Comparison of ENCODE assay signal across 18 cellular contexts in genomic region chr20:41201760-41202159, GRCh38.
A peak's percentile ranks its signal among the peaks of the same experiment; 100 is the strongest.
DNase-seq lines count a peak whose midpoint lies in the region; ATAC-seq, FAIRE-seq and TF ChIP-seq lines count a peak whose summit lies in the region.
"Had no signal": no experiment of that assay in that cellular context is flagged by ENCODE, and none has a peak within 500 bp of the region (broad histone marks: within the 10 kb centered on the region; RNA-seq: fewer than 3 reads in every experiment).

No MANE protein-coding gene starts in this region.

- peaks cover 0 to 24% (median 12%) of the 10 kb centered on the region in 11 donors for H3K9me3 ChIP-seq in heart right ventricle
- peaks cover 0 to 4% (median 0%) of the 10 kb centered on the region in 4 donors for H3K9me3 ChIP-seq in pancreas
- peaks cover 0 to 16% of the 10 kb centered on the region in 2 donors for H3K9me3 ChIP-seq in breast epithelium

- no peaks in the 10 kb centered on the region for H3K27me3 ChIP-seq in heart right ventricle
- no peaks in the 10 kb centered on the region for H3K27me3 ChIP-seq in pancreas
- no peaks in the 10 kb centered on the region for H3K27me3 ChIP-seq in breast epithelium
- H3K27me3 ChIP-seq: BLaER1 had no signal

- H3K4me1 ChIP-seq in heart right ventricle, result peaks cover 0 to 47% (median 18%) of the 10 kb centered on the region in 9 donors
- H3K4me1 ChIP-seq in pancreas, result no peaks in the 10 kb centered on the region
- no peaks in the 10 kb centered on the region for H3K4me1 ChIP-seq in breast epithelium
- H3K4me1 ChIP-seq: Caco-2 had no signal

- H3K27ac ChIP-seq in heart right ventricle (peak overlapping the region in 7 of 10 donors; percentile 21 to 78 (median 60)), caudate nucleus (ENCODE audit: low read depth, low read length) (peak overlapping the region; percentile 99), pancreas (no peak overlapping the region), breast epithelium (no peak overlapping the region)
- H3K27ac ChIP-seq: 22Rv1, BLaER1 had no signal

- TF ChIP-seq CTCF in heart right ventricle (IDR thresholded peaks at IDR 0.05) (no peak), pancreas (IDR thresholded peaks at IDR 0.05) (no peak), breast epithelium (IDR thresholded peaks at IDR 0.05) (no peak)

- DNase-seq in heart right ventricle (no peak), cardiac septum (ENCODE audit: low spot score) (no peak), caudate nucleus (lab: John Stamatoyannopoulos, UW) (peak in 1 of 61 donors; percentile 16), pancreas (no peak), NAMALWA (ENCODE audit: low spot score) (no peak), breast epithelium (ENCODE audit: low spot score in 2 of 2) (no peak), NCI-H748 (lab: John Stamatoyannopoulos, UW; ENCODE audit: unreplicated experiment) (no peak)
- DNase-seq: AML-193; Caco-2; CD8-positive, alpha-beta memory T cell; DND-41; GF-D8; GOT3; H9 had no signal

- intact Hi-C loops in heart right ventricle (cut with DNase I) (no loop called here), cardiac septum (cut with DNase I) (no loop called here), pancreas (cut with DNase I) (no loop called here), breast epithelium (cut with DNase I; ENCODE audit: low total_unique reads) (no loop called here)

- no peak for FAIRE-seq in pancreas (lab: Jason Lieb, UNC)
- FAIRE-seq: GM19239 had no signal

- no peak overlapping the region for H3K4me3 ChIP-seq in heart right ventricle
- no peak overlapping the region for H3K4me3 ChIP-seq in pancreas
- no peak overlapping the region for H3K4me3 ChIP-seq in breast epithelium
- H3K4me3 ChIP-seq: BLaER1 had no signal

- ATAC-seq in heart right ventricle (no peak), pancreas (peak in 3 of 4 donors; percentile 21 to 62 (median 55)), SK-N-SH treated with all-trans-retinoic acid at 6 μM for 48 hours (no peak)

- TF ChIP-seq POLR2A in breast epithelium (IDR thresholded peaks at IDR 0.05), result no peak

- 92 to 97% methylated on average over 8 of the region's 8 CpGs for WGBS in heart right ventricle, 2 donors
- WGBS in pancreas, 2 donors, result 86 to 95% methylated on average over 8 of the region's 8 CpGs

- H3K36me3 ChIP-seq in heart right ventricle (peaks cover 0 to 47% (median 19%) of the 10 kb centered on the region in 9 donors), pancreas (no peaks in the 10 kb centered on the region), breast epithelium (no peaks in the 10 kb centered on the region)

TF ChIP-seq in SK-N-SH treated with all-trans-retinoic acid at 6 μM for 48 hours, 23 proteins besides CTCF, POLR2A, EP300 and RAD21:
- TF ChIP-seq, protein P1, sequence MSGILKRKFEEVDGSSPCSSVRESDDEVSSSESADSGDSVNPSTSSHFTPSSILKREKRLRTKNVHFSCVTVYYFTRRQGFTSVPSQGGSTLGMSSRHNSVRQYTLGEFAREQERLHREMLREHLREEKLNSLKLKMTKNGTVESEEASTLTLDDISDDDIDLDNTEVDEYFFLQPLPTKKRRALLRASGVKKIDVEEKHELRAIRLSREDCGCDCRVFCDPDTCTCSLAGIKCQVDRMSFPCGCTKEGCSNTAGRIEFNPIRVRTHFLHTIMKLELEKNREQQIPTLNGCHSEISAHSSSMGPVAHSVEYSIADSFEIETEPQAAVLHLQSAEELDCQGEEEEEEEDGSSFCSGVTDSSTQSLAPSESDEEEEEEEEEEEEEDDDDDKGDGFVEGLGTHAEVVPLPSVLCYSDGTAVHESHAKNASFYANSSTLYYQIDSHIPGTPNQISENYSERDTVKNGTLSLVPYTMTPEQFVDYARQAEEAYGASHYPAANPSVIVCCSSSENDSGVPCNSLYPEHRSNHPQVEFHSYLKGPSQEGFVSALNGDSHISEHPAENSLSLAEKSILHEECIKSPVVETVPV (CRISPR knock-in tag; IDR thresholded peaks at IDR 0.05), result no peak
- TF ChIP-seq RARB (CRISPR knock-in tag; IDR thresholded peaks at IDR 0.05), result no peak
- no peak for TF ChIP-seq ZNF70 (CRISPR knock-in tag; IDR thresholded peaks at IDR 0.05)
- no peak for TF ChIP-seq BACH2 (CRISPR knock-in tag; IDR thresholded peaks at IDR 0.05; ENCODE audit: borderline replicate concordance)
- no peak for TF ChIP-seq ZNF8 (CRISPR knock-in tag; IDR thresholded peaks at IDR 0.05)
- no peak for TF ChIP-seq ARNTL (CRISPR knock-in tag; IDR thresholded peaks at IDR 0.05; ENCODE audit: borderline replicate concordance, low read depth)
- TF ChIP-seq, protein P2, sequence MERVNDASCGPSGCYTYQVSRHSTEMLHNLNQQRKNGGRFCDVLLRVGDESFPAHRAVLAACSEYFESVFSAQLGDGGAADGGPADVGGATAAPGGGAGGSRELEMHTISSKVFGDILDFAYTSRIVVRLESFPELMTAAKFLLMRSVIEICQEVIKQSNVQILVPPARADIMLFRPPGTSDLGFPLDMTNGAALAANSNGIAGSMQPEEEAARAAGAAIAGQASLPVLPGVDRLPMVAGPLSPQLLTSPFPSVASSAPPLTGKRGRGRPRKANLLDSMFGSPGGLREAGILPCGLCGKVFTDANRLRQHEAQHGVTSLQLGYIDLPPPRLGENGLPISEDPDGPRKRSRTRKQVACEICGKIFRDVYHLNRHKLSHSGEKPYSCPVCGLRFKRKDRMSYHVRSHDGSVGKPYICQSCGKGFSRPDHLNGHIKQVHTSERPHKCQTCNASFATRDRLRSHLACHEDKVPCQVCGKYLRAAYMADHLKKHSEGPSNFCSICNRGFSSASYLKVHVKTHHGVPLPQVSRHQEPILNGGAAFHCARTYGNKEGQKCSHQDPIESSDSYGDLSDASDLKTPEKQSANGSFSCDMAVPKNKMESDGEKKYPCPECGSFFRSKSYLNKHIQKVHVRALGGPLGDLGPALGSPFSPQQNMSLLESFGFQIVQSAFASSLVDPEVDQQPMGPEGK (CRISPR knock-in tag; IDR thresholded peaks at IDR 0.05; ENCODE audit: borderline replicate concordance), result no peak
- no peak for TF ChIP-seq TSHZ2 (CRISPR knock-in tag; IDR thresholded peaks at IDR 0.05)
- TF ChIP-seq GLIS3 (CRISPR knock-in tag; IDR thresholded peaks at IDR 0.05), result no peak
- TF ChIP-seq CREB5 (CRISPR knock-in tag; IDR thresholded peaks at IDR 0.05; ENCODE audit: low read depth), result no peak
- no peak for TF ChIP-seq PPARA (CRISPR knock-in tag; IDR thresholded peaks at IDR 0.05; ENCODE audit: borderline replicate concordance)
- no peak for TF ChIP-seq OSR1 (CRISPR knock-in tag; IDR thresholded peaks at IDR 0.05)
- no peak for TF ChIP-seq ESRRG (CRISPR knock-in tag; IDR thresholded peaks at IDR 0.05)
- TF ChIP-seq ZNF565 (CRISPR knock-in tag; conservative IDR thresholded peaks at IDR 0.05; ENCODE audit: low read depth), result no peak
- TF ChIP-seq ISL1 (CRISPR knock-in tag; IDR thresholded peaks at IDR 0.05), result no peak
- TF ChIP-seq SNAI2 (CRISPR knock-in tag; IDR thresholded peaks at IDR 0.05), result no peak
- no peak for TF ChIP-seq ZFP3 (CRISPR knock-in tag; IDR thresholded peaks at IDR 0.05)
- TF ChIP-seq, protein P3, sequence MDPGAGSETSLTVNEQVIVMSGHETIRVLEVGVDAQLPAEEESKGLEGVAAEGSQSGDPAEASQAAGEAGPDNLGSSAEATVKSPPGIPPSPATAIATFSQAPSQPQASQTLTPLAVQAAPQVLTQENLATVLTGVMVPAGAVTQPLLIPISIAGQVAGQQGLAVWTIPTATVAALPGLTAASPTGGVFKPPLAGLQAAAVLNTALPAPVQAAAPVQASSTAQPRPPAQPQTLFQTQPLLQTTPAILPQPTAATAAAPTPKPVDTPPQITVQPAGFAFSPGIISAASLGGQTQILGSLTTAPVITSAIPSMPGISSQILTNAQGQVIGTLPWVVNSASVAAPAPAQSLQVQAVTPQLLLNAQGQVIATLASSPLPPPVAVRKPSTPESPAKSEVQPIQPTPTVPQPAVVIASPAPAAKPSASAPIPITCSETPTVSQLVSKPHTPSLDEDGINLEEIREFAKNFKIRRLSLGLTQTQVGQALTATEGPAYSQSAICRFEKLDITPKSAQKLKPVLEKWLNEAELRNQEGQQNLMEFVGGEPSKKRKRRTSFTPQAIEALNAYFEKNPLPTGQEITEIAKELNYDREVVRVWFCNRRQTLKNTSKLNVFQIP (CRISPR knock-in tag; IDR thresholded peaks at IDR 0.05; ENCODE audit: borderline replicate concordance, low read depth), result no peak
- no peak for TF ChIP-seq ZC3H10 (CRISPR knock-in tag; IDR thresholded peaks at IDR 0.05)

Comparison
In these comparisons a context has a peak if more than half of its experiments do, and no peak if none do; other contexts are left out.
1. ATAC-seq: peak in pancreas (3 of 4); none in heart right ventricle (0 of 8) and SK-N-SH treated with all-trans-retinoic acid at 6 μM for 48 hours (single experiment).
2. H3K27ac ChIP-seq: peak in heart right ventricle (7 of 10) and caudate nucleus (single experiment); none in pancreas (0 of 4) and breast epithelium (0 of 2).